Comparison of ENCODE assay signal across 8 cellular contexts in the genomic region with DNA sequence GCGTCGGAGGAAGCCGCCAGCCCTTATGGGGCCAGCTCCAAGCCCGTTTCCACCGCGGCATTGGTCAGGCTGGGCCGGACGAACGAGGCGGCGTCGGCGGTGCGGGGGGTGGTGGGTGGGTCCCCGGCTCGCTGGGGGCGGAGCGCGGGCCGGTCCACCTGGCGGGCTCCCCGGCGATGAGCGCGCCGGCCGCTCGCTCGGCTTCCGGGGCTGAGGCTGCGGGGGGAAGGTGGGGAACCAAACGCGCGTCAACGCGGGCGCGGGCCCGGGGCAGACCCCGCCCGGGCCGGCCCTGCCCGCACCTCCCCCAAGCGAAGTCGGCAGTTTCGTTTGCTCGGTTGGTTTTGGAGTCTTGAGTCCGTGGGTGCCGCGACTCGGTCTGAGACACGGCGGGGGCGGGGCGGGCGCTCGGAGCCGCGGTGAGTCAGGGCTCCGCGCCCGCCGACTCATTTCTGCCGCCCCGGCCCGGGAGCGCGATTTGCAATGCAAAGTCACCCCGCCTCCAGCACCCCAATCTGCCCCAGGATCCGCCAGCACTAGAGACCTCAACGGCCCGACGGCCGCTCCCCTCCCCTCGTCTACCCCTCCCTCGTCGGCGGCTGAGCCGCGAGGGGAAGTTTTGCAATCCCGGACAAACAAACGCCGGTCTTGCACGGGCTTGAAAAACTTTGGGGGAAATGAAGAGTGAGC. TPM values are rescaled to one million over a fixed set of nuclear protein-coding genes. Genes with fewer than 3 reads are reported as not detected.
DNase-seq lines count a peak whose midpoint lies in the region; ATAC-seq and TF ChIP-seq lines count a peak whose summit lies in the region.

No MANE protein-coding gene starts in this region.

- CTCF ChIA-PET in activated CD8-positive, alpha-beta T cell treated with anti-CD3 and anti-CD28 coated beads, Interleukin-2, amount 10 ng/mL, durations not matched to agents 7 days and 5 days (lab: Charles Lee) = interaction anchor here (0.9 to 1.0 kb wide), 2 partner anchors 10 to 36 kb away, joined by 3 to 6 read pairs; no protein-coding TSS in a partner anchor

- peaks cover 30% of the 10 kb centered on the region for H3K27me3 Mint-ChIP-seq in activated CD8-positive, alpha-beta T cell treated with anti-CD3 and anti-CD28 coated beads, Interleukin-2, amount 10 ng/mL, durations not matched to agents 7 days and 5 days (ENCODE audit: low read depth)
- peaks cover 0 to 25% (median 4%) of the 10 kb centered on the region in 5 donors for H3K27me3 Mint-ChIP-seq in naive thymus-derived CD8-positive, alpha-beta T cell

- H3K4me1 Mint-ChIP-seq in activated CD8-positive, alpha-beta T cell treated with anti-CD3 and anti-CD28 coated beads, Interleukin-2, amount 10 ng/mL, durations not matched to agents 7 days and 5 days (ENCODE audit: low read depth) = peaks cover 36% of the 10 kb centered on the region
- peaks cover 15 to 41% (median 23%) of the 10 kb centered on the region in 4 donors for H3K4me1 Mint-ChIP-seq in naive thymus-derived CD8-positive, alpha-beta T cell

- ATAC-seq in activated CD8-positive, alpha-beta T cell treated with anti-CD3 and anti-CD28 coated beads, Interleukin-2, amount 10 ng/mL, durations not matched to agents 7 days and 5 days = peak; percentile 16
- ATAC-seq in naive thymus-derived CD8-positive, alpha-beta T cell = peak; percentile 27 to 29
- peak; percentile 77 for ATAC-seq in stimulated activated naive CD8-positive, alpha-beta T cell treated with anti-CD3 and anti-CD28 coated beads, Interleukin-15, Interleukin-2, amounts not matched to agents 100 U/mL and 50 U/mL, for 24 hours
- ATAC-seq in HG02970 (IDR thresholded peaks at IDR 0.05; ENCODE audit: low FRiP score, unreplicated experiment) = no peak

- DNase-seq in AG09309 (ENCODE audit: low read depth) (no peak), Kasumi-1 (lab: John Stamatoyannopoulos, UW) (peak; percentile 10 to 23), epithelial cell of prostate (ENCODE audit: low read depth, low spot score) (peak; percentile 14), NCI-H524 treated with DMSO at 0.1 percent for 48 hours (lab: John Stamatoyannopoulos, UW) (no peak)
- DNase-seq in activated CD8-positive, alpha-beta T cell treated with anti-CD3 and anti-CD28 coated beads, Interleukin-2, amount 10 ng/mL, durations not matched to agents 7 days and 5 days = peak; percentile 45
- DNase-seq in naive thymus-derived CD8-positive, alpha-beta T cell = peak in 3 of 10 donors; percentile 12 to 65 (median 26)
- DNase-seq in stimulated activated naive CD8-positive, alpha-beta T cell treated with anti-CD3 and anti-CD28 coated beads, Interleukin-15, Interleukin-2, amounts not matched to agents 100 U/mL and 50 U/mL, for 24 hours = peak; percentile 85

- TF ChIP-seq CTCF in AG09309 (IDR thresholded peaks at IDR 0.05; ENCODE audit: control insufficient read depth, insufficient read depth, low read depth, low read length, missing control alignments) = no peak

- peak overlapping the region; percentile 37 for H3K27ac ChIP-seq in epithelial cell of prostate

- no peaks in the 10 kb centered on the region for H3K9me3 Mint-ChIP-seq in activated CD8-positive, alpha-beta T cell treated with anti-CD3 and anti-CD28 coated beads, Interleukin-2, amount 10 ng/mL, durations not matched to agents 7 days and 5 days (ENCODE audit: insufficient read depth)
- no peaks in the 10 kb centered on the region for H3K9me3 Mint-ChIP-seq in naive thymus-derived CD8-positive, alpha-beta T cell

- H3K36me3 Mint-ChIP-seq in activated CD8-positive, alpha-beta T cell treated with anti-CD3 and anti-CD28 coated beads, Interleukin-2, amount 10 ng/mL, durations not matched to agents 7 days and 5 days (ENCODE audit: low read depth) = no peaks in the 10 kb centered on the region
- no peaks in the 10 kb centered on the region for H3K36me3 Mint-ChIP-seq in naive thymus-derived CD8-positive, alpha-beta T cell

- peak overlapping the region; percentile 23 for H3K4me3 ChIP-seq in AG09309 (ENCODE audit: control insufficient read depth, low read depth, low read length)

- no peak overlapping the region for H3K27ac Mint-ChIP-seq in activated CD8-positive, alpha-beta T cell treated with anti-CD3 and anti-CD28 coated beads, Interleukin-2, amount 10 ng/mL, durations not matched to agents 7 days and 5 days
- H3K27ac Mint-ChIP-seq in naive thymus-derived CD8-positive, alpha-beta T cell = no peak overlapping the region

- POLR2A ChIA-PET in activated CD8-positive, alpha-beta T cell treated with anti-CD3 and anti-CD28 coated beads, Interleukin-2, amount 10 ng/mL, durations not matched to agents 7 days and 5 days (lab: Charles Lee) = no interaction called here
- POLR2A ChIA-PET in naive thymus-derived CD8-positive, alpha-beta T cell (lab: Charles Lee) = interaction anchor here (1.2 to 1.4 kb wide), 4 partner anchors 32 to 42 kb away, joined by 3 to 6 read pairs (median 6); a partner anchor contains a TSS

- H3K4me3 Mint-ChIP-seq in activated CD8-positive, alpha-beta T cell treated with anti-CD3 and anti-CD28 coated beads, Interleukin-2, amount 10 ng/mL, durations not matched to agents 7 days and 5 days = peak overlapping the region; percentile 49
- H3K4me3 Mint-ChIP-seq in naive thymus-derived CD8-positive, alpha-beta T cell = peak overlapping the region; percentile 41 to 76 (median 64)

RNA-seq across cellular contexts. Expression of a gene that starts 1.3 kb away (rescaled TPM):
- total RNA-seq in activated CD8-positive, alpha-beta T cell treated with anti-CD3 and anti-CD28 coated beads, Interleukin-2, amount 10 ng/mL, durations not matched to agents 7 days and 5 days = under 1 TPM; 0.13 to 0.53 TPM
- under 1 TPM in 1 of 2 experiments, not detected in 1; 0.19 TPM for total RNA-seq in naive thymus-derived CD8-positive, alpha-beta T cell
- 1 to 10 TPM in 1 of 3 donors, under 1 TPM in 1, not detected in 1; 0.23 to 2.8 TPM for polyA plus RNA-seq in naive thymus-derived CD8-positive, alpha-beta T cell

RNA-seq across cellular contexts. Expression of a gene that starts 32.7 kb away (rescaled TPM):
- 10 to 100 TPM; 37.1 to 43.2 TPM for total RNA-seq in activated CD8-positive, alpha-beta T cell treated with anti-CD3 and anti-CD28 coated beads, Interleukin-2, amount 10 ng/mL, durations not matched to agents 7 days and 5 days
- total RNA-seq in naive thymus-derived CD8-positive, alpha-beta T cell = 100 to 1,000 TPM; 113 to 115 TPM
- polyA plus RNA-seq in naive thymus-derived CD8-positive, alpha-beta T cell = 10 to 100 TPM; 13.6 to 20.2 (median 20.2) TPM

RNA-seq across cellular contexts. Expression of a gene that starts 32.8 kb away (rescaled TPM):
- 10 to 100 TPM; 39.7 to 47.0 TPM for total RNA-seq in activated CD8-positive, alpha-beta T cell treated with anti-CD3 and anti-CD28 coated beads, Interleukin-2, amount 10 ng/mL, durations not matched to agents 7 days and 5 days
- total RNA-seq in naive thymus-derived CD8-positive, alpha-beta T cell = 100 to 1,000 TPM; 158 to 171 TPM
- 100 to 1,000 TPM in 1 of 3 donors, 10 to 100 TPM in 2; 58.5 to 124 (median 96.6) TPM for polyA plus RNA-seq in naive thymus-derived CD8-positive, alpha-beta T cell

Comparison
In these comparisons a context has a peak if more than half of its experiments do, and no peak if none do; other contexts are left out.
1. DNase-seq: peak in Kasumi-1 (2 of 2), activated CD8-positive, alpha-beta T cell treated with anti-CD3 and anti-CD28 coated beads, Interleukin-2, amount 10 ng/mL, durations not matched to agents 7 days and 5 days (single experiment), epithelial cell of prostate (single experiment) and stimulated activated naive CD8-positive, alpha-beta T cell treated with anti-CD3 and anti-CD28 coated beads, Interleukin-15, Interleukin-2, amounts not matched to agents 100 U/mL and 50 U/mL, for 24 hours (single experiment); none in AG09309 (single experiment) and NCI-H524 treated with DMSO at 0.1 percent for 48 hours (single experiment).